Comparison of ENCODE assay signal across 22 cellular contexts in the genomic region with DNA sequence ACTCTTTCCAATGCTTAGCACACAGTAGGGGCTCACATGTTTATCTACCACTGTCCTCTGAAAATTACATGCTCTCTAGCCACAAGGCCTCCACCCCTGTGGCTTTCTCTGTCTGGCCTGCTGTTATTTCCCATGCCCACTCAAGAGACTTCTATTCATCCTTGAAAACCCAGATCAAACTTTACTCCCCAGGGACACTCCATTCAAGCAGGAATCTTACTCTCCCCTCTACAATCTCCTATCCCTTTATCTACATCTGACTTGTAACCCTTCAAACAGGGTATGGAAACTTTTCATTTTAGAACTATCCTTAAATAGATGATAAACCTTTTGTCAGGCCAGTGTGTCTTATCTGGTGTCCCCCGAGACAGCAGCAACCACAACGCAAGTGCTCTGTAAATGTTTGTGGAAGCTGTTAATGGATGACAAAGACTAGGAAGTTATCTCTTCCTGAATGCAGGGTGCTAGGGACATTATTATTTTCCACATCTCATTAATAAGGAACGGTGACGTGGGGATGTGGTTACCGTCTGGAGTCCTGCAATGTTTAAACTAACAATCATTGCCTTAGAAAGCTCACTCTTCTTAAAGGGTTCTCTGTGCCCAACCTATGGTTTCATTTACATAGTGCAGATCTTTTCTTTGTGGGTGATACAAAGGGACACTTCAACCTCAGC.
"Had no signal": no experiment of that assay in that cellular context is flagged by ENCODE, and none has a peak within 500 bp of the region (broad histone marks: within the 10 kb centered on the region; RNA-seq: fewer than 3 reads in every experiment).

No MANE protein-coding gene starts in this region.

- H3K36me3 Mint-ChIP-seq: activated naive CD4-positive, alpha-beta T cell treated with anti-CD3 and anti-CD28 coated beads, Interleukin-2, amount 10 ng/mL, durations not matched to agents 7 days and 5 days; brain; naive B cell; neural progenitor cell had no signal

- DNase-seq: activated CD4-positive, CD25-positive, alpha-beta regulatory T cell treated with anti-CD3 and anti-CD28 coated beads, Interleukin-2, amount 50 U/mL, for 72 hours; activated CD8-positive, alpha-beta memory T cell treated with anti-CD3 and anti-CD28 coated beads for 24 hours; activated CD8-positive, alpha-beta memory T cell treated with anti-CD3 and anti-CD28 coated beads, Interleukin-2, amount 50 U/mL, for 48 hours; activated effector memory CD4-positive, alpha-beta T cell treated with Interleukin-2 at 50 U/mL for 16 hours; activated naive CD4-positive, alpha-beta T cell treated with anti-CD3 and anti-CD28 coated beads, Interleukin-2, amount 10 ng/mL, durations not matched to agents 7 days and 5 days; activated naive CD8-positive, alpha-beta T cell treated with anti-CD3 and anti-CD28 coated beads, Interleukin-2, amount 50 U/mL, for 24 hours; activated T-cell treated with anti-CD3 and anti-CD28 coated beads, Interleukin-2, amount 50 U/mL, for 48 hours; anterior cingulate cortex; caudate nucleus; dorsolateral prefrontal cortex; foreskin keratinocyte; hypothalamus; islet precursor cell; naive B cell; psoas muscle; right cardiac atrium; stimulated activated naive CD8-positive, alpha-beta T cell treated with anti-CD3 and anti-CD28 coated beads, Interleukin-15, Interleukin-2, amounts not matched to agents 100 U/mL and 50 U/mL, for 24 hours; substantia nigra; T1000; tibial artery had no signal

- ATAC-seq: activated naive CD8-positive, alpha-beta T cell treated with anti-CD3 and anti-CD28 coated beads, Interleukin-2, amount 50 U/mL, for 24 hours; foreskin keratinocyte; psoas muscle; right cardiac atrium; stimulated activated naive CD8-positive, alpha-beta T cell treated with anti-CD3 and anti-CD28 coated beads, Interleukin-15, Interleukin-2, amounts not matched to agents 100 U/mL and 50 U/mL, for 24 hours had no signal

- H3K4me3 Mint-ChIP-seq: activated naive CD4-positive, alpha-beta T cell treated with anti-CD3 and anti-CD28 coated beads, Interleukin-2, amount 10 ng/mL, durations not matched to agents 7 days and 5 days; activated naive CD8-positive, alpha-beta T cell treated with anti-CD3 and anti-CD28 coated beads, Interleukin-2, amount 50 U/mL, for 24 hours; brain; neural progenitor cell had no signal

- H3K27ac Mint-ChIP-seq: activated naive CD4-positive, alpha-beta T cell treated with anti-CD3 and anti-CD28 coated beads, Interleukin-2, amount 10 ng/mL, durations not matched to agents 7 days and 5 days; activated naive CD8-positive, alpha-beta T cell treated with anti-CD3 and anti-CD28 coated beads, Interleukin-2, amount 50 U/mL, for 24 hours; brain; naive B cell; neural progenitor cell had no signal

- H3K4me1 Mint-ChIP-seq: activated naive CD4-positive, alpha-beta T cell treated with anti-CD3 and anti-CD28 coated beads, Interleukin-2, amount 10 ng/mL, durations not matched to agents 7 days and 5 days; activated naive CD8-positive, alpha-beta T cell treated with anti-CD3 and anti-CD28 coated beads, Interleukin-2, amount 50 U/mL, for 24 hours; brain had no signal

- H3K9me3 Mint-ChIP-seq: activated naive CD4-positive, alpha-beta T cell treated with anti-CD3 and anti-CD28 coated beads, Interleukin-2, amount 10 ng/mL, durations not matched to agents 7 days and 5 days; activated naive CD8-positive, alpha-beta T cell treated with anti-CD3 and anti-CD28 coated beads, Interleukin-2, amount 50 U/mL, for 24 hours; neural progenitor cell had no signal
